Comparison of ENCODE assay signal across 11 cellular contexts in genomic region chr7:50205011-50205410, GRCh38.
DNase-seq lines count a peak whose midpoint lies in the region; ATAC-seq and TF ChIP-seq lines count a peak whose summit lies in the region.
"Had no signal": no experiment of that assay in that cellular context is flagged by ENCODE, and none has a peak within 500 bp of the region (broad histone marks: within the 10 kb centered on the region; RNA-seq: fewer than 3 reads in every experiment).

No MANE protein-coding gene starts in this region.

- H3K4me3 ChIP-seq in GM23338 = no peak overlapping the region
- H3K4me3 ChIP-seq in coronary artery = no peak overlapping the region
- H3K4me3 ChIP-seq: right lobe of liver had no signal

- H3K4me1 ChIP-seq in GM23338 (ENCODE audit: insufficient read depth) = no peaks in the 10 kb centered on the region
- H3K4me1 ChIP-seq: right lobe of liver had no signal

- no peaks in the 10 kb centered on the region for H3K9me3 Mint-ChIP-seq in activated naive CD4-positive, alpha-beta T cell treated with anti-CD3 and anti-CD28 coated beads, Interleukin-2, amount 50 U/mL, for 24 hours
- no peaks in the 10 kb centered on the region for H3K9me3 Mint-ChIP-seq in GM23338
- H3K9me3 Mint-ChIP-seq in stimulated activated naive B cell treated with anti-CD40 and anti-IgM and Interleukin-4, amounts not matched to agents 10 μg/mL and 1 μg/mL and 100 μg/mL, for 72 hours = no peaks in the 10 kb centered on the region

- H3K27ac ChIP-seq in GM23338 (ENCODE audit: low read depth) (no peak overlapping the region), coronary artery (no peak overlapping the region)
- H3K27ac ChIP-seq: right lobe of liver had no signal

- TF ChIP-seq CTCF in GM23338 (conservative IDR thresholded peaks at IDR 0.05; ENCODE audit: low read depth in 2 of 2) = no peak
- no peak for TF ChIP-seq CTCF in coronary artery (IDR thresholded peaks at IDR 0.05)

- H2AFZ ChIP-seq in GM23338 = no peak overlapping the region

- H3K36me3 Mint-ChIP-seq in activated naive CD4-positive, alpha-beta T cell treated with anti-CD3 and anti-CD28 coated beads, Interleukin-2, amount 50 U/mL, for 24 hours = peaks cover 1% of the 10 kb centered on the region
- H3K36me3 Mint-ChIP-seq in GM23338 (ENCODE audit: low read depth) = no peaks in the 10 kb centered on the region; the same call in 2 of the 3 replicates
- H3K36me3 Mint-ChIP-seq in stimulated activated naive B cell treated with anti-CD40 and anti-IgM and Interleukin-4, amounts not matched to agents 10 μg/mL and 1 μg/mL and 100 μg/mL, for 72 hours = peaks cover 0 to 6% of the 10 kb centered on the region in 2 donors

- peaks cover 93% of the 10 kb centered on the region for H3K4me1 Mint-ChIP-seq in activated naive CD4-positive, alpha-beta T cell treated with anti-CD3 and anti-CD28 coated beads, Interleukin-2, amount 50 U/mL, for 24 hours
- peaks cover 3% of the 10 kb centered on the region; the same call in 2 of the 3 replicates for H3K4me1 Mint-ChIP-seq in GM23338
- peaks cover 65 to 93% of the 10 kb centered on the region in 2 donors for H3K4me1 Mint-ChIP-seq in stimulated activated naive B cell treated with anti-CD40 and anti-IgM and Interleukin-4, amounts not matched to agents 10 μg/mL and 1 μg/mL and 100 μg/mL, for 72 hours

- DNase-seq in activated naive CD4-positive, alpha-beta T cell (lab: John Stamatoyannopoulos, UW) = no peak
- DNase-seq in GM23338 (ENCODE audit: low spot score) (peak; percentile 9), coronary artery (ENCODE audit: low spot score) (peak; percentile 63), NCI-H2107 treated with DMSO at 0.1 percent for 48 hours (lab: John Stamatoyannopoulos, UW; ENCODE audit: unreplicated experiment) (no peak), NCI-H748 treated with DMSO at 0.1 percent for 48 hours (lab: John Stamatoyannopoulos, UW) (no peak)
- DNase-seq in stimulated activated naive B cell treated with anti-CD40 and anti-IgM and Interleukin-4, amounts not matched to agents 10 μg/mL and 1 μg/mL and 100 μg/mL, for 72 hours = no peak
- DNase-seq: HCEC 1CT, occipital lobe had no signal

- ATAC-seq in GM23338 (peak; percentile 56), HG03159 (IDR thresholded peaks at IDR 0.05; ENCODE audit: unreplicated experiment) (no peak)
- peak; percentile 6 to 7 for ATAC-seq in stimulated activated naive B cell treated with anti-CD40 and anti-IgM and Interleukin-4, amounts not matched to agents 10 μg/mL and 1 μg/mL and 100 μg/mL, for 72 hours (replicated peaks)

- H4K20me1 ChIP-seq in GM23338 (replicated peaks; ENCODE audit: insufficient read depth) = no peaks in the 10 kb centered on the region

- H3K79me2 ChIP-seq in GM23338 (replicated peaks; ENCODE audit: insufficient read depth) = no peaks in the 10 kb centered on the region

- peak overlapping the region; percentile 98 for H3K27ac Mint-ChIP-seq in activated naive CD4-positive, alpha-beta T cell treated with anti-CD3 and anti-CD28 coated beads, Interleukin-2, amount 50 U/mL, for 24 hours
- H3K27ac Mint-ChIP-seq in GM23338 = no peak overlapping the region
- no peak overlapping the region for H3K27ac Mint-ChIP-seq in stimulated activated naive B cell treated with anti-CD40 and anti-IgM and Interleukin-4, amounts not matched to agents 10 μg/mL and 1 μg/mL and 100 μg/mL, for 72 hours

- H3K27me3 Mint-ChIP-seq in activated naive CD4-positive, alpha-beta T cell treated with anti-CD3 and anti-CD28 coated beads, Interleukin-2, amount 50 U/mL, for 24 hours = no peaks in the 10 kb centered on the region
- H3K27me3 Mint-ChIP-seq in GM23338 (ENCODE audit: insufficient read depth, low read depth, poor library complexity) = peaks cover 6% of the 10 kb centered on the region
- no peaks in the 10 kb centered on the region for H3K27me3 Mint-ChIP-seq in stimulated activated naive B cell treated with anti-CD40 and anti-IgM and Interleukin-4, amounts not matched to agents 10 μg/mL and 1 μg/mL and 100 μg/mL, for 72 hours

- H3F3A ChIP-seq in GM23338 (replicated peaks; ENCODE audit: low read depth) = no peaks in the 10 kb centered on the region

- no peaks in the 10 kb centered on the region for H3K36me3 ChIP-seq in GM23338 (ENCODE audit: insufficient read depth)
- H3K36me3 ChIP-seq: right lobe of liver had no signal

- no peaks in the 10 kb centered on the region for H3K27me3 ChIP-seq in GM23338 (ENCODE audit: insufficient read depth)
- H3K27me3 ChIP-seq: right lobe of liver had no signal

- no peaks in the 10 kb centered on the region for H3K9me2 ChIP-seq in GM23338 (ENCODE audit: insufficient read depth)

- no peak overlapping the region for H3K4me3 Mint-ChIP-seq in activated naive CD4-positive, alpha-beta T cell treated with anti-CD3 and anti-CD28 coated beads, Interleukin-2, amount 50 U/mL, for 24 hours
- no peak overlapping the region for H3K4me3 Mint-ChIP-seq in GM23338
- H3K4me3 Mint-ChIP-seq in stimulated activated naive B cell treated with anti-CD40 and anti-IgM and Interleukin-4, amounts not matched to agents 10 μg/mL and 1 μg/mL and 100 μg/mL, for 72 hours = no peak overlapping the region

- no peak overlapping the region for H3K4me2 ChIP-seq in GM23338

TF ChIP-seq in GM23338, 12 proteins besides CTCF, POLR2A, EP300 and RAD21 (continues in another document):
- TF ChIP-seq ZNF114 (CRISPR knock-in tag; IDR thresholded peaks at IDR 0.05) = no peak
- TF ChIP-seq POLR2AphosphoS5 (IDR thresholded peaks at IDR 0.05; ENCODE audit: low read depth) = no peak
- no peak for TF ChIP-seq ZNF331 (CRISPR knock-in tag; IDR thresholded peaks at IDR 0.05; ENCODE audit: low read depth)
- TF ChIP-seq ETS1 (IDR thresholded peaks at IDR 0.05) = no peak
- no peak for TF ChIP-seq CREB1 (CRISPR knock-in tag; IDR thresholded peaks at IDR 0.05; ENCODE audit: low read depth)
- TF ChIP-seq NANOG (IDR thresholded peaks at IDR 0.05; ENCODE audit: borderline replicate concordance) = no peak
- no peak for TF ChIP-seq EZH2phosphoT487 (IDR thresholded peaks at IDR 0.05; ENCODE audit: unreplicated experiment)
- no peak for TF ChIP-seq REST (IDR thresholded peaks at IDR 0.05; ENCODE audit: unreplicated experiment)

Comparison
In these comparisons a context has a peak if more than half of its experiments do, and no peak if none do; other contexts are left out.
1. DNase-seq: peak in GM23338 (single experiment) and coronary artery (single experiment); none in activated naive CD4-positive, alpha-beta T cell (0 of 4), stimulated activated naive B cell treated with anti-CD40 and anti-IgM and Interleukin-4, amounts not matched to agents 10 μg/mL and 1 μg/mL and 100 μg/mL, for 72 hours (single experiment), NCI-H2107 treated with DMSO at 0.1 percent for 48 hours (single experiment) and NCI-H748 treated with DMSO at 0.1 percent for 48 hours (single experiment).